In genomic region chr17:68598545-68598961, GRCh38 we compare ENCODE assay signal across 1 cellular context.
A peak's percentile ranks its signal among the peaks of the same experiment; 100 is the strongest.
TF ChIP-seq lines count a peak whose summit lies in the region.

No MANE protein-coding gene starts in this region.

TF ChIP-seq in HepG2, 621 proteins besides CTCF, POLR2A, EP300 and RAD21 (continued from another document and continues in another):
- TF ChIP-seq, protein P1, sequence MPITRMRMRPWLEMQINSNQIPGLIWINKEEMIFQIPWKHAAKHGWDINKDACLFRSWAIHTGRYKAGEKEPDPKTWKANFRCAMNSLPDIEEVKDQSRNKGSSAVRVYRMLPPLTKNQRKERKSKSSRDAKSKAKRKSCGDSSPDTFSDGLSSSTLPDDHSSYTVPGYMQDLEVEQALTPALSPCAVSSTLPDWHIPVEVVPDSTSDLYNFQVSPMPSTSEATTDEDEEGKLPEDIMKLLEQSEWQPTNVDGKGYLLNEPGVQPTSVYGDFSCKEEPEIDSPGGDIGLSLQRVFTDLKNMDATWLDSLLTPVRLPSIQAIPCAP (CRISPR knock-in tag; IDR thresholded peaks at IDR 0.05; ENCODE audit: low read depth), result no peak
- TF ChIP-seq BRD4 (CRISPR knock-in tag; IDR thresholded peaks at IDR 0.05), result no peak
- TF ChIP-seq, protein P2, sequence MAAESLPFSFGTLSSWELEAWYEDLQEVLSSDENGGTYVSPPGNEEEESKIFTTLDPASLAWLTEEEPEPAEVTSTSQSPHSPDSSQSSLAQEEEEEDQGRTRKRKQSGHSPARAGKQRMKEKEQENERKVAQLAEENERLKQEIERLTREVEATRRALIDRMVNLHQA (CRISPR knock-in tag; IDR thresholded peaks at IDR 0.05), result no peak
- TF ChIP-seq ZNF180 (CRISPR knock-in tag; IDR thresholded peaks at IDR 0.05; ENCODE audit: borderline replicate concordance, low read depth), result no peak
- TF ChIP-seq SP2 (CRISPR knock-in tag; IDR thresholded peaks at IDR 0.05), result no peak
- no peak for TF ChIP-seq NR1H2 (CRISPR knock-in tag; IDR thresholded peaks at IDR 0.05; ENCODE audit: borderline replicate concordance, low read depth)
- TF ChIP-seq RORA (CRISPR knock-in tag; IDR thresholded peaks at IDR 0.05), result no peak
- no peak for TF ChIP-seq U2AF2 (IDR thresholded peaks at IDR 0.05; ENCODE audit: low read depth, low read length)
- TF ChIP-seq ZSCAN21 (CRISPR knock-in tag; IDR thresholded peaks at IDR 0.05; ENCODE audit: borderline replicate concordance), result no peak
- no peak for TF ChIP-seq DRAP1 (CRISPR knock-in tag; IDR thresholded peaks at IDR 0.05)
- no peak for TF ChIP-seq ZSCAN9 (CRISPR knock-in tag; IDR thresholded peaks at IDR 0.05; ENCODE audit: borderline replicate concordance)
- TF ChIP-seq ZNF33A (CRISPR knock-in tag; IDR thresholded peaks at IDR 0.05; ENCODE audit: borderline replicate concordance), result no peak
- TF ChIP-seq, protein P3, sequence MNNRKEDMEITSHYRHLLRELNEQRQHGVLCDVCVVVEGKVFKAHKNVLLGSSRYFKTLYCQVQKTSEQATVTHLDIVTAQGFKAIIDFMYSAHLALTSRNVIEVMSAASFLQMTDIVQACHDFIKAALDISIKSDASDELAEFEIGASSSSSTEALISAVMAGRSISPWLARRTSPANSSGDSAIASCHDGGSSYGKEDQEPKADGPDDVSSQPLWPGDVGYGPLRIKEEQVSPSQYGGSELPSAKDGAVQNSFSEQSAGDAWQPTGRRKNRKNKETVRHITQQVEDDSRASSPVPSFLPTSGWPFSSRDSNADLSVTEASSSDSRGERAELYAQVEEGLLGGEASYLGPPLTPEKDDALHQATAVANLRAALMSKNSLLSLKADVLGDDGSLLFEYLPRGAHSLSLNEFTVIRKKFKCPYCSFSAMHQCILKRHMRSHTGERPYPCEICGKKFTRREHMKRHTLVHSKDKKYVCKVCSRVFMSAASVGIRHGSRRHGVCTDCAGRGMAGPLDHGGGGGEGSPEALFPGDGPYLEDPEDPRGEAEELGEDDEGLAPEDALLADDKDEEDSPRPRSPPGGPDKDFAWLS (CRISPR knock-in tag; IDR thresholded peaks at IDR 0.05; ENCODE audit: borderline replicate concordance), result no peak
- TF ChIP-seq ZNF816 (CRISPR knock-in tag; IDR thresholded peaks at IDR 0.05; ENCODE audit: borderline replicate concordance), result no peak
- TF ChIP-seq, protein P4, sequence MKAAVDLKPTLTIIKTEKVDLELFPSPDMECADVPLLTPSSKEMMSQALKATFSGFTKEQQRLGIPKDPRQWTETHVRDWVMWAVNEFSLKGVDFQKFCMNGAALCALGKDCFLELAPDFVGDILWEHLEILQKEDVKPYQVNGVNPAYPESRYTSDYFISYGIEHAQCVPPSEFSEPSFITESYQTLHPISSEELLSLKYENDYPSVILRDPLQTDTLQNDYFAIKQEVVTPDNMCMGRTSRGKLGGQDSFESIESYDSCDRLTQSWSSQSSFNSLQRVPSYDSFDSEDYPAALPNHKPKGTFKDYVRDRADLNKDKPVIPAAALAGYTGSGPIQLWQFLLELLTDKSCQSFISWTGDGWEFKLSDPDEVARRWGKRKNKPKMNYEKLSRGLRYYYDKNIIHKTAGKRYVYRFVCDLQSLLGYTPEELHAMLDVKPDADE (CRISPR knock-in tag; IDR thresholded peaks at IDR 0.05), result no peak
- TF ChIP-seq RXRB (CRISPR knock-in tag; IDR thresholded peaks at IDR 0.05; ENCODE audit: borderline replicate concordance), result peak; percentile 45; the same call in 1 of the 2 replicates
- no peak for TF ChIP-seq HCFC1 (IDR thresholded peaks at IDR 0.05; ENCODE audit: low read depth, low read length)
- TF ChIP-seq ZNF33B (CRISPR knock-in tag; IDR thresholded peaks at IDR 0.05), result no peak
- TF ChIP-seq, protein P5, sequence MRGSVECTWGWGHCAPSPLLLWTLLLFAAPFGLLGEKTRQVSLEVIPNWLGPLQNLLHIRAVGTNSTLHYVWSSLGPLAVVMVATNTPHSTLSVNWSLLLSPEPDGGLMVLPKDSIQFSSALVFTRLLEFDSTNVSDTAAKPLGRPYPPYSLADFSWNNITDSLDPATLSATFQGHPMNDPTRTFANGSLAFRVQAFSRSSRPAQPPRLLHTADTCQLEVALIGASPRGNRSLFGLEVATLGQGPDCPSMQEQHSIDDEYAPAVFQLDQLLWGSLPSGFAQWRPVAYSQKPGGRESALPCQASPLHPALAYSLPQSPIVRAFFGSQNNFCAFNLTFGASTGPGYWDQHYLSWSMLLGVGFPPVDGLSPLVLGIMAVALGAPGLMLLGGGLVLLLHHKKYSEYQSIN (CRISPR knock-in tag; IDR thresholded peaks at IDR 0.05; ENCODE audit: borderline replicate concordance), result no peak
- TF ChIP-seq CREB1 (IDR thresholded peaks at IDR 0.05), result no peak
- TF ChIP-seq CREB1 (CRISPR knock-in tag; IDR thresholded peaks at IDR 0.05), result peak; percentile 51; the same call in 1 of the 2 replicates
- TF ChIP-seq NFIC (IDR thresholded peaks at IDR 0.05; ENCODE audit: low read length), result peak; percentile 72
- TF ChIP-seq ZNF205 (CRISPR knock-in tag; IDR thresholded peaks at IDR 0.05), result no peak
- TF ChIP-seq SMYD3 (CRISPR knock-in tag; IDR thresholded peaks at IDR 0.05), result peak; percentile 29; the same call in 1 of the 2 replicates
- no peak for TF ChIP-seq NKX3-1 (CRISPR knock-in tag; IDR thresholded peaks at IDR 0.05)
- TF ChIP-seq AKAP8 (CRISPR knock-in tag; IDR thresholded peaks at IDR 0.05), result no peak
- no peak for TF ChIP-seq ZNF597 (CRISPR knock-in tag; IDR thresholded peaks at IDR 0.05)
- TF ChIP-seq ZNF468 (CRISPR knock-in tag; IDR thresholded peaks at IDR 0.05), result no peak
- TF ChIP-seq PHB2 (IDR thresholded peaks at IDR 0.05; ENCODE audit: partially characterized antibody), result no peak
- no peak for TF ChIP-seq ZNF788 (CRISPR knock-in tag; IDR thresholded peaks at IDR 0.05; ENCODE audit: borderline replicate concordance)
- TF ChIP-seq ZNF251 (CRISPR knock-in tag; IDR thresholded peaks at IDR 0.05), result no peak
- no peak for TF ChIP-seq FOXA1 (IDR thresholded peaks at IDR 0.05)
- TF ChIP-seq FOXA1 (CRISPR knock-in tag; IDR thresholded peaks at IDR 0.05), result no peak
- peak; percentile 66 for TF ChIP-seq SAP130 (CRISPR knock-in tag; IDR thresholded peaks at IDR 0.05; ENCODE audit: low read depth)
- TF ChIP-seq, protein P6, sequence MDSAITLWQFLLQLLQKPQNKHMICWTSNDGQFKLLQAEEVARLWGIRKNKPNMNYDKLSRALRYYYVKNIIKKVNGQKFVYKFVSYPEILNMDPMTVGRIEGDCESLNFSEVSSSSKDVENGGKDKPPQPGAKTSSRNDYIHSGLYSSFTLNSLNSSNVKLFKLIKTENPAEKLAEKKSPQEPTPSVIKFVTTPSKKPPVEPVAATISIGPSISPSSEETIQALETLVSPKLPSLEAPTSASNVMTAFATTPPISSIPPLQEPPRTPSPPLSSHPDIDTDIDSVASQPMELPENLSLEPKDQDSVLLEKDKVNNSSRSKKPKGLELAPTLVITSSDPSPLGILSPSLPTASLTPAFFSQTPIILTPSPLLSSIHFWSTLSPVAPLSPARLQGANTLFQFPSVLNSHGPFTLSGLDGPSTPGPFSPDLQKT (CRISPR knock-in tag; IDR thresholded peaks at IDR 0.05; ENCODE audit: borderline replicate concordance), result no peak
- TF ChIP-seq, protein P7, sequence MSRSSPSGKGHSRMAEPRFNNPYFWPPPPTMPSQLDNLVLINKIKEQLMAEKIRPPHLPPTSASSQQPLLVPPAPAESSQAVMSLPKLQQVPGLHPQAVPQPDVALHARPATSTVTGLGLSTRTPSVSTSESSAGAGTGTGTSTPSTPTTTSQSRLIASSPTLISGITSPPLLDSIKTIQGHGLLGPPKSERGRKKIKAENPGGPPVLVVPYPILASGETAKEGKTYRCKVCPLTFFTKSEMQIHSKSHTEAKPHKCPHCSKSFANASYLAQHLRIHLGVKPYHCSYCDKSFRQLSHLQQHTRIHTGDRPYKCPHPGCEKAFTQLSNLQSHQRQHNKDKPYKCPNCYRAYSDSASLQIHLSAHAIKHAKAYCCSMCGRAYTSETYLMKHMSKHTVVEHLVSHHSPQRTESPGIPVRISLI (CRISPR knock-in tag; IDR thresholded peaks at IDR 0.05; ENCODE audit: borderline replicate concordance), result peak; percentile 59; the same call in 1 of the 2 replicates
- peak; percentile 84 for TF ChIP-seq ASH2L (IDR thresholded peaks at IDR 0.05; ENCODE audit: insufficient read length, low read depth, low read length)
- no peak for TF ChIP-seq ZBTB7A (CRISPR knock-in tag; IDR thresholded peaks at IDR 0.05)
- no peak for TF ChIP-seq ZXDC (CRISPR knock-in tag; IDR thresholded peaks at IDR 0.05)
- no peak for TF ChIP-seq KDM5B (CRISPR knock-in tag; IDR thresholded peaks at IDR 0.05; ENCODE audit: borderline replicate concordance)
- TF ChIP-seq, protein P8, sequence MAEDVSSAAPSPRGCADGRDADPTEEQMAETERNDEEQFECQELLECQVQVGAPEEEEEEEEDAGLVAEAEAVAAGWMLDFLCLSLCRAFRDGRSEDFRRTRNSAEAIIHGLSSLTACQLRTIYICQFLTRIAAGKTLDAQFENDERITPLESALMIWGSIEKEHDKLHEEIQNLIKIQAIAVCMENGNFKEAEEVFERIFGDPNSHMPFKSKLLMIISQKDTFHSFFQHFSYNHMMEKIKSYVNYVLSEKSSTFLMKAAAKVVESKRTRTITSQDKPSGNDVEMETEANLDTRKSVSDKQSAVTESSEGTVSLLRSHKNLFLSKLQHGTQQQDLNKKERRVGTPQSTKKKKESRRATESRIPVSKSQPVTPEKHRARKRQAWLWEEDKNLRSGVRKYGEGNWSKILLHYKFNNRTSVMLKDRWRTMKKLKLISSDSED (CRISPR knock-in tag; IDR thresholded peaks at IDR 0.05), result no peak
- no peak for TF ChIP-seq ZBTB2 (CRISPR knock-in tag; IDR thresholded peaks at IDR 0.05; ENCODE audit: low read depth)
- no peak for TF ChIP-seq MNT (IDR thresholded peaks at IDR 0.05)
- no peak for TF ChIP-seq MXI1 (IDR thresholded peaks at IDR 0.05; ENCODE audit: borderline replicate concordance, low read depth, low read length)
- TF ChIP-seq HMGA1 (CRISPR knock-in tag; conservative IDR thresholded peaks at IDR 0.05), result no peak
- TF ChIP-seq CC2D1A (CRISPR knock-in tag; IDR thresholded peaks at IDR 0.05), result no peak
- no peak for TF ChIP-seq MEIS2 (CRISPR knock-in tag; IDR thresholded peaks at IDR 0.05)
- no peak for TF ChIP-seq ZNF101 (CRISPR knock-in tag; IDR thresholded peaks at IDR 0.05; ENCODE audit: borderline replicate concordance, low read depth)
- TF ChIP-seq PAWR (CRISPR knock-in tag; IDR thresholded peaks at IDR 0.05; ENCODE audit: borderline replicate concordance), result no peak
- peak; percentile 31; the same call in 1 of the 2 replicates for TF ChIP-seq SMARCC2 (IDR thresholded peaks at IDR 0.05)
- no peak for TF ChIP-seq ZFP36 (IDR thresholded peaks at IDR 0.05; ENCODE audit: borderline replicate concordance, low read depth, low read length, partially characterized antibody)
- no peak for TF ChIP-seq ZEB1 (IDR thresholded peaks at IDR 0.05; ENCODE audit: insufficient replicate concordance, low read depth)
